Comparison of ENCODE assay signal across 20 cellular contexts in the genomic region with DNA sequence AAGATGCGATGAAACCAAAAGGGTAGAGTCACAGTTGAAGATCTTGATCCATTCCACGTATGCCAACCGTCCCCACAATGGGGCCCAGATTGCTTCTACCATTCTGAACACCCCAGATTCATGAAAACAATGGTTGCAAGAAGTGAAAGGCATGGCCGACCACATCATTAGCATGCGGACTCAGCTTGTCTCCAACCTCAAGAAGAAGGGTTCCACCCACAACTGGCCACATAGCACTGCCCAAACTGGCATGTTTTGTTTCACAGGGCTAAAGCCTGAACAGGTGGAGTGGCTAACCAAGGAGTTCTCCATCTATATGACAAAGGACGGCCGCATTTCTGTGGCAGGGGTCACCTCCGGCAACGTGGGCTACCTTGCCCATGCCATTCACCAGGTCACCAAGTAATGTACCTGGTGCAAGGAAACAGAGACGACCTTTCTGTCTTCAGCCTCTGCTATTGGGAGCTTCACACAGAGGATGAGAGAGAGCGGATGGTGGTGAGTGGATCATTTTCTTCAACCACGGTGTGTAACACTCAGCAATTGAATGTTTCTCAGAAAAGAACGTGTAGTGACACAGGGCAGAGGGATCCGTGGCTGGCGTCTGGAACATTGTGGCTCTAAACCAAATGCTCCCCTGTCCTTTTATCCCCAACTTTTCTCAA. TPM values are rescaled to one million over a fixed set of nuclear protein-coding genes. Genes with fewer than 3 reads are reported as not detected.
DNase-seq lines count a peak whose midpoint lies in the region; ATAC-seq and TF ChIP-seq lines count a peak whose summit lies in the region.
"Had no signal": no experiment of that assay in that cellular context is flagged by ENCODE, and none has a peak within 500 bp of the region (broad histone marks: within the 10 kb centered on the region; RNA-seq: fewer than 3 reads in every experiment).

No MANE protein-coding gene starts in this region.

- peak overlapping the region; percentile 72 for H3K27ac Mint-ChIP-seq in CD4-positive, alpha-beta T cell
- H3K27ac Mint-ChIP-seq in T-cell: peak overlapping the region; percentile 85 to 94
- H3K27ac Mint-ChIP-seq in effector memory CD8-positive, alpha-beta T cell: peak overlapping the region; percentile 79
- H3K27ac Mint-ChIP-seq in chondrocyte (ENCODE audit: unreplicated experiment): no peak overlapping the region

- H3K9me3 ChIP-seq in CD4-positive, alpha-beta T cell (ENCODE audit: control insufficient read depth, low read length): peaks cover 8% of the 10 kb centered on the region
- H3K9me3 ChIP-seq: left ventricle myocardium inferior had no signal

- no peak for ATAC-seq in CD4-positive, alpha-beta T cell (ENCODE audit: poor library complexity)
- no peak for ATAC-seq in T-cell (replicated peaks in 1 of 4)
- ATAC-seq in effector memory CD8-positive, alpha-beta T cell (replicated peaks): no peak
- ATAC-seq in HG03139 (IDR thresholded peaks at IDR 0.05; ENCODE audit: unreplicated experiment): no peak
- no peak for ATAC-seq in GM18868 (IDR thresholded peaks at IDR 0.05; ENCODE audit: unreplicated experiment)

- peaks cover 50% of the 10 kb centered on the region for H3K36me3 Mint-ChIP-seq in CD4-positive, alpha-beta T cell (ENCODE audit: low read depth)
- H3K36me3 Mint-ChIP-seq in T-cell (peaks cover 26% of the 10 kb centered on the region), chondrocyte (ENCODE audit: low read depth) (no peaks in the 10 kb centered on the region)
- H3K36me3 Mint-ChIP-seq in effector memory CD8-positive, alpha-beta T cell (ENCODE audit: insufficient read depth): peaks cover 10% of the 10 kb centered on the region

- no peak overlapping the region for H3K27ac ChIP-seq in CD4-positive, alpha-beta T cell (ENCODE audit: low read depth, low read length)
- H3K27ac ChIP-seq: 22Rv1, epithelial cell of prostate, left ventricle myocardium inferior had no signal

- H3K27me3 Mint-ChIP-seq in CD4-positive, alpha-beta T cell: no peaks in the 10 kb centered on the region
- H3K27me3 Mint-ChIP-seq in T-cell: no peaks in the 10 kb centered on the region
- no peaks in the 10 kb centered on the region for H3K27me3 Mint-ChIP-seq in effector memory CD8-positive, alpha-beta T cell
- H3K27me3 Mint-ChIP-seq in chondrocyte (ENCODE audit: low read depth): no peaks in the 10 kb centered on the region

- H3K4me3 Mint-ChIP-seq in CD4-positive, alpha-beta T cell: no peak overlapping the region
- peak overlapping the region in 2 of 3 donors; percentile 41 to 60 for H3K4me3 Mint-ChIP-seq in T-cell
- peak overlapping the region; percentile 39 to 64 for H3K4me3 Mint-ChIP-seq in effector memory CD8-positive, alpha-beta T cell
- no peak overlapping the region for H3K4me3 Mint-ChIP-seq in chondrocyte (ENCODE audit: unreplicated experiment)

- CTCF ChIA-PET in CD4-positive, alpha-beta T cell (lab: Charles Lee): no interaction called here
- CTCF ChIA-PET in T-cell (lab: Charles Lee): interaction anchor here in 1 of 2 donors (0.5 kb wide), 1 partner anchor 9 kb away, joined by 3 read pairs; no protein-coding TSS in a partner anchor

- DNase-seq in NK-92 treated with Interleukin-12 subunit alpha and Interleukin-12 subunit beta, amount 100 ng/mL, for 24 hours (lab: John Stamatoyannopoulos, UW): peak; percentile 10
- DNase-seq in NK-92 (lab: John Stamatoyannopoulos, UW; ENCODE audit: unreplicated experiment) (no peak), T-cell (no peak), chondrocyte (ENCODE audit: low spot score) (no peak)
- DNase-seq in CD4-positive, alpha-beta T cell: no peak
- no peak for DNase-seq in effector memory CD8-positive, alpha-beta T cell
- DNase-seq: activated CD4-positive, alpha-beta T cell treated with anti-CD3 and anti-CD28 coated beads for 48 hours; Caco-2; HCEC 1CT; IMR-90; left ventricle myocardium inferior; MG63; NCI-H1436; NCI-H524 treated with DMSO at 0.1 percent for 48 hours; stimulated activated CD4-positive, alpha-beta T cell treated with anti-CD3 and anti-CD28 coated beads, Interleukin-4, amount 100 ng/mL, for 1 hour had no signal

- peaks cover 5% of the 10 kb centered on the region for H3K9me3 Mint-ChIP-seq in CD4-positive, alpha-beta T cell
- H3K9me3 Mint-ChIP-seq in T-cell: peaks cover 0 to 19% (median 18%) of the 10 kb centered on the region in 3 donors
- peaks cover 0 to 5% of the 10 kb centered on the region in 2 donors for H3K9me3 Mint-ChIP-seq in effector memory CD8-positive, alpha-beta T cell
- peaks cover 2% of the 10 kb centered on the region for H3K9me3 Mint-ChIP-seq in chondrocyte (ENCODE audit: low read depth)

- peaks cover 73% of the 10 kb centered on the region for H3K4me1 Mint-ChIP-seq in CD4-positive, alpha-beta T cell (ENCODE audit: low read depth)
- H3K4me1 Mint-ChIP-seq in T-cell (peaks cover 58 to 69% (median 63%) of the 10 kb centered on the region in 3 donors), chondrocyte (ENCODE audit: low read depth) (peaks cover 9% of the 10 kb centered on the region)
- H3K4me1 Mint-ChIP-seq in effector memory CD8-positive, alpha-beta T cell (ENCODE audit: low read depth in 2 of 2): peaks cover 34 to 45% of the 10 kb centered on the region in 2 donors

- no peaks in the 10 kb centered on the region for H3K27me3 ChIP-seq in CD4-positive, alpha-beta T cell (ENCODE audit: control insufficient read depth, insufficient read depth, low read length)
- H3K27me3 ChIP-seq: MG63 had no signal

- TF ChIP-seq CTCF in CD4-positive, alpha-beta T cell (IDR thresholded peaks at IDR 0.05): no peak
- TF ChIP-seq CTCF in chondrocyte (IDR thresholded peaks at IDR 0.05): no peak

- POLR2A ChIA-PET in CD4-positive, alpha-beta T cell (lab: Charles Lee): interaction anchor here (1.4 kb wide), 1 partner anchor 28 kb away, joined by 3 read pairs; no protein-coding TSS in a partner anchor
- POLR2A ChIA-PET in T-cell (lab: Charles Lee): no interaction called here

- intact Hi-C loops in CD4-positive, alpha-beta T cell (cut with DNase I, micrococcal nuclease): no loop called here

RNA-seq across cellular contexts. Expression of gene CLEC2D, which starts 26.8 kb away (rescaled TPM):
- total RNA-seq in CD4-positive, alpha-beta T cell: 100 to 1,000 TPM; 121 to 122 TPM
- total RNA-seq in T-cell (100 to 1,000 TPM; 217 to 338 (median 311) TPM), chondrocyte (3.7 to 5.1 TPM (median 4.6 TPM) in 3 replicates)

RNA-seq across cellular contexts. Expression of gene KLRB1, which starts 35.0 kb away (rescaled TPM):
- total RNA-seq in CD4-positive, alpha-beta T cell: 10 to 100 TPM; 54.8 to 56.2 TPM
- total RNA-seq in T-cell: 10 to 100 TPM in 4 of 5 donors, 1 to 10 TPM in 1; 9.0 to 55.5 (median 31.6) TPM
- not detected in 3 replicates for total RNA-seq in chondrocyte
- total RNA-seq: Caco-2, fibroblast of villous mesenchyme, IMR-90 had no signal

Comparison
In these comparisons a context has a peak if more than half of its experiments do, and no peak if none do; other contexts are left out.
1. H3K4me3 Mint-ChIP-seq: peak in T-cell (2 of 3) and effector memory CD8-positive, alpha-beta T cell (2 of 2); none in CD4-positive, alpha-beta T cell (single experiment) and chondrocyte (single experiment).
2. RNA of gene CLEC2D, which starts 26.8 kb away (total RNA-seq): 217 to 338 TPM in T-cell and 121 to 122 TPM in CD4-positive, alpha-beta T cell; 3.7 to 5.1 TPM in chondrocyte; every median in the first group is over 10 times any median in the second.